ENCODE assay signal across 13 cellular contexts in genomic region chr3:25748189-25748588, GRCh38. TPM values are rescaled to one million over a fixed set of nuclear protein-coding genes. Genes with fewer than 3 reads are reported as not detected.
A peak's percentile ranks its signal among the peaks of the same experiment; 100 is the strongest.
DNase-seq lines count a peak whose midpoint lies in the region; ATAC-seq and TF ChIP-seq lines count a peak whose summit lies in the region.
"Had no signal": no experiment of that assay in that cellular context is flagged by ENCODE, and none has a peak within 500 bp of the region (broad histone marks: within the 10 kb centered on the region; RNA-seq: fewer than 3 reads in every experiment).

No MANE protein-coding gene starts in this region.

- H3K27ac Mint-ChIP-seq in WTC11, result no peak overlapping the region; the same call in 1 of the 2 replicates
- H3K27ac Mint-ChIP-seq in activated T-helper 17 cell treated with anti-CD3 and anti-CD28 coated beads, Interleukin-2, amount 50 U/mL, for 72 hours, result no peak overlapping the region
- H3K27ac Mint-ChIP-seq in stimulated activated memory B cell treated with anti-CD40 and anti-IgM and Interleukin-4, amounts not matched to agents 10 μg/mL and 1 μg/mL and 100 μg/mL, for 72 hours, result no peak overlapping the region
- H3K27ac Mint-ChIP-seq: HFFc6 had no signal

- ATAC-seq in WTC11, result peak; percentile 94
- ATAC-seq in activated T-helper 17 cell treated with anti-CD3 and anti-CD28 coated beads, Interleukin-2, amount 50 U/mL, for 72 hours (replicated peaks), result no peak
- ATAC-seq in stimulated activated memory B cell treated with anti-CD40 and anti-IgM and Interleukin-4, amounts not matched to agents 10 μg/mL and 1 μg/mL and 100 μg/mL, for 72 hours, result no peak
- ATAC-seq in GM21360 (IDR thresholded peaks at IDR 0.05; ENCODE audit: unreplicated experiment), result no peak
- ATAC-seq: A549 had no signal

- H3K27me3 Mint-ChIP-seq in WTC11 (ENCODE audit: low read depth), result no peaks in the 10 kb centered on the region
- no peaks in the 10 kb centered on the region for H3K27me3 Mint-ChIP-seq in activated T-helper 17 cell treated with anti-CD3 and anti-CD28 coated beads, Interleukin-2, amount 50 U/mL, for 72 hours
- H3K27me3 Mint-ChIP-seq in stimulated activated memory B cell treated with anti-CD40 and anti-IgM and Interleukin-4, amounts not matched to agents 10 μg/mL and 1 μg/mL and 100 μg/mL, for 72 hours, result no peaks in the 10 kb centered on the region
- H3K27me3 Mint-ChIP-seq: CD4-positive, alpha-beta memory T cell had no signal

- peaks cover 25% of the 10 kb centered on the region for H3K4me1 Mint-ChIP-seq in WTC11
- H3K4me1 Mint-ChIP-seq in activated T-helper 17 cell treated with anti-CD3 and anti-CD28 coated beads, Interleukin-2, amount 50 U/mL, for 72 hours, result peaks cover 16% of the 10 kb centered on the region
- no peaks in the 10 kb centered on the region for H3K4me1 Mint-ChIP-seq in stimulated activated memory B cell treated with anti-CD40 and anti-IgM and Interleukin-4, amounts not matched to agents 10 μg/mL and 1 μg/mL and 100 μg/mL, for 72 hours

- no peak for DNase-seq in WTC11 (ENCODE audit: low spot score)
- DNase-seq in iPS DF 19.7 (ENCODE audit: low read depth, low spot score), result peak; percentile 3
- DNase-seq: BE2C; CD4-positive, alpha-beta memory T cell; DMS79; HCEC 1CT; HFFc6 had no signal

- H3K4me3 Mint-ChIP-seq in WTC11, result no peak overlapping the region
- no peak overlapping the region for H3K4me3 Mint-ChIP-seq in activated T-helper 17 cell treated with anti-CD3 and anti-CD28 coated beads, Interleukin-2, amount 50 U/mL, for 72 hours
- H3K4me3 Mint-ChIP-seq in stimulated activated memory B cell treated with anti-CD40 and anti-IgM and Interleukin-4, amounts not matched to agents 10 μg/mL and 1 μg/mL and 100 μg/mL, for 72 hours, result no peak overlapping the region
- H3K4me3 Mint-ChIP-seq: CD4-positive, alpha-beta memory T cell; HFFc6 had no signal

- H3K36me3 ChIP-seq in HUES6 (ENCODE audit: control insufficient read depth, insufficient read depth, low read length), result peaks cover 23% of the 10 kb centered on the region
- H3K36me3 ChIP-seq: BE2C had no signal

- no peak overlapping the region for H3K9ac ChIP-seq in HUES6 (ENCODE audit: low read length)

- 0 out of 2 replicates have a peak overlapping the region, but pooled peaks have one; percentile 13 for H3K27ac ChIP-seq in HUES6 (ENCODE audit: low read depth, low read length)
- H3K27ac ChIP-seq: A549, C4-2B had no signal

- no peaks in the 10 kb centered on the region for H3K27me3 ChIP-seq in HUES6 (ENCODE audit: control insufficient read depth, insufficient read depth, low read length)
- H3K27me3 ChIP-seq: BE2C had no signal

- CTCF ChIA-PET in WTC11 (lab: Charles Lee), result interaction anchor here (0.9 kb wide), 1 partner anchor 109 kb away, joined by 3 read pairs; no protein-coding TSS in a partner anchor

- POLR2A ChIA-PET in WTC11 (lab: Charles Lee), result no interaction called here

- H3K36me3 Mint-ChIP-seq in WTC11, result peaks cover 31% of the 10 kb centered on the region
- H3K36me3 Mint-ChIP-seq in activated T-helper 17 cell treated with anti-CD3 and anti-CD28 coated beads, Interleukin-2, amount 50 U/mL, for 72 hours (ENCODE audit: low read depth), result peaks cover 100% of the 10 kb centered on the region
- peaks cover 83% of the 10 kb centered on the region for H3K36me3 Mint-ChIP-seq in stimulated activated memory B cell treated with anti-CD40 and anti-IgM and Interleukin-4, amounts not matched to agents 10 μg/mL and 1 μg/mL and 100 μg/mL, for 72 hours

- H3K4me1 ChIP-seq in HUES6 (ENCODE audit: control insufficient read depth, insufficient read depth, low read length), result peaks cover 7% of the 10 kb centered on the region; the same call in 1 of the 2 replicates
- H3K4me1 ChIP-seq: BE2C had no signal

- H3K9me3 ChIP-seq in HUES6 (ENCODE audit: control insufficient read depth, insufficient read depth, low read depth, low read length), result no peaks in the 10 kb centered on the region
- H3K9me3 ChIP-seq: A549, BE2C had no signal

- H3K9me3 Mint-ChIP-seq in WTC11, result no peaks in the 10 kb centered on the region
- no peaks in the 10 kb centered on the region for H3K9me3 Mint-ChIP-seq in activated T-helper 17 cell treated with anti-CD3 and anti-CD28 coated beads, Interleukin-2, amount 50 U/mL, for 72 hours
- H3K9me3 Mint-ChIP-seq in stimulated activated memory B cell treated with anti-CD40 and anti-IgM and Interleukin-4, amounts not matched to agents 10 μg/mL and 1 μg/mL and 100 μg/mL, for 72 hours, result peaks cover 3% of the 10 kb centered on the region
- H3K9me3 Mint-ChIP-seq: CD4-positive, alpha-beta memory T cell; HFFc6 had no signal

- no peak overlapping the region for H3K4me3 ChIP-seq in HUES6 (ENCODE audit: low read depth, low read length)
- H3K4me3 ChIP-seq: A549 had no signal

- TF ChIP-seq CTCF in WTC11 (IDR thresholded peaks at IDR 0.05), result no peak

TF ChIP-seq in WTC11, 78 proteins besides CTCF, POLR2A, EP300 and RAD21:
- TF ChIP-seq ZNF219 (CRISPR knock-in tag; IDR thresholded peaks at IDR 0.05; ENCODE audit: borderline replicate concordance) (no peak), E2F5 (CRISPR knock-in tag; IDR thresholded peaks at IDR 0.05) (no peak), SP1 (CRISPR knock-in tag; conservative IDR thresholded peaks at IDR 0.05) (no peak), ATF6 (CRISPR knock-in tag; IDR thresholded peaks at IDR 0.05) (no peak), ETV6 (CRISPR knock-in tag; IDR thresholded peaks at IDR 0.05) (no peak), ZNF263 (CRISPR knock-in tag; IDR thresholded peaks at IDR 0.05; ENCODE audit: low read depth) (no peak), ELF4 (CRISPR knock-in tag; IDR thresholded peaks at IDR 0.05; ENCODE audit: low read depth) (no peak), ZNF138 (CRISPR knock-in tag; conservative IDR thresholded peaks at IDR 0.05) (no peak), CREB1 (CRISPR knock-in tag; IDR thresholded peaks at IDR 0.05) (no peak), CBFB (CRISPR knock-in tag; IDR thresholded peaks at IDR 0.05; ENCODE audit: low read depth) (no peak)
- TF ChIP-seq, protein P1, sequence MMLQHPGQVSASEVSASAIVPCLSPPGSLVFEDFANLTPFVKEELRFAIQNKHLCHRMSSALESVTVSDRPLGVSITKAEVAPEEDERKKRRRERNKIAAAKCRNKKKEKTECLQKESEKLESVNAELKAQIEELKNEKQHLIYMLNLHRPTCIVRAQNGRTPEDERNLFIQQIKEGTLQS (CRISPR knock-in tag; conservative IDR thresholded peaks at IDR 0.05), result no peak
- TF ChIP-seq, protein P2, sequence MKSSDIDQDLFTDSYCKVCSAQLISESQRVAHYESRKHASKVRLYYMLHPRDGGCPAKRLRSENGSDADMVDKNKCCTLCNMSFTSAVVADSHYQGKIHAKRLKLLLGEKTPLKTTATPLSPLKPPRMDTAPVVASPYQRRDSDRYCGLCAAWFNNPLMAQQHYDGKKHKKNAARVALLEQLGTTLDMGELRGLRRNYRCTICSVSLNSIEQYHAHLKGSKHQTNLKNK (CRISPR knock-in tag; IDR thresholded peaks at IDR 0.05), result no peak
- TF ChIP-seq, protein P3, sequence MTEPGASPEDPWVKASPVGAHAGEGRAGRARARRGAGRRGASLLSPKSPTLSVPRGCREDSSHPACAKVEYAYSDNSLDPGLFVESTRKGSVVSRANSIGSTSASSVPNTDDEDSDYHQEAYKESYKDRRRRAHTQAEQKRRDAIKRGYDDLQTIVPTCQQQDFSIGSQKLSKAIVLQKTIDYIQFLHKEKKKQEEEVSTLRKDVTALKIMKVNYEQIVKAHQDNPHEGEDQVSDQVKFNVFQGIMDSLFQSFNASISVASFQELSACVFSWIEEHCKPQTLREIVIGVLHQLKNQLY (CRISPR knock-in tag; IDR thresholded peaks at IDR 0.05), result no peak

RNA-seq across cellular contexts. Expression of gene NGLY1, which starts 35.1 kb away (rescaled TPM):
- 20.6 to 25.2 TPM (median 24.3 TPM) in 3 replicates for total RNA-seq in WTC11 (2021)
- total RNA-seq in activated T-helper 17 cell treated with anti-CD3 and anti-CD28 coated beads, Interleukin-2, amount 50 U/mL, for 72 hours, result 100 to 1,000 TPM in 1 of 2 donors, 10 to 100 TPM in 1; 93.0 to 232 TPM

RNA-seq across cellular contexts. Expression of gene OXSM, which starts 41.7 kb away (rescaled TPM):
- total RNA-seq in WTC11 (2021), result 2.7 to 3.3 TPM (median 2.9 TPM) in 3 replicates
- 10 to 100 TPM; 27.7 to 35.7 TPM for total RNA-seq in activated T-helper 17 cell treated with anti-CD3 and anti-CD28 coated beads, Interleukin-2, amount 50 U/mL, for 72 hours
